ENCODE assay signal across 1 cellular context in genomic region chr10:69573056-69573806, GRCh38.
TF ChIP-seq lines count a peak whose summit lies in the region.

Gene NEUROG3, minus strand, starts transcription at chr10:69573422. Its CDS starts 379 bp downstream, at chr10:69573043.

TF ChIP-seq in HepG2, 621 proteins besides CTCF, POLR2A, EP300 and RAD21 (continued from another document):
- TF ChIP-seq ZNF687 (CRISPR knock-in tag; IDR thresholded peaks at IDR 0.05) (no peak), ZBTB39 (CRISPR knock-in tag; IDR thresholded peaks at IDR 0.05) (no peak), ZNF580 (CRISPR knock-in tag; IDR thresholded peaks at IDR 0.05; ENCODE audit: borderline replicate concordance, low read depth) (no peak), SIN3A (IDR thresholded peaks at IDR 0.05; ENCODE audit: borderline replicate concordance, low read depth, low read length) (no peak), SUZ12 (IDR thresholded peaks at IDR 0.05; ENCODE audit: low read depth, low read length) (no peak), ZNF362 (CRISPR knock-in tag; IDR thresholded peaks at IDR 0.05; ENCODE audit: borderline replicate concordance) (no peak), ELK4 (CRISPR knock-in tag; IDR thresholded peaks at IDR 0.05; ENCODE audit: borderline replicate concordance) (no peak), HDAC6 (IDR thresholded peaks at IDR 0.05; ENCODE audit: low read depth, low read length) (no peak), ZSCAN30 (CRISPR knock-in tag; IDR thresholded peaks at IDR 0.05) (no peak), TAF15 (IDR thresholded peaks at IDR 0.05; ENCODE audit: low read depth, low read length, poor library complexity, severe bottlenecking) (no peak), POGK (CRISPR knock-in tag; conservative IDR thresholded peaks at IDR 0.05) (no peak), HINFP (CRISPR knock-in tag; IDR thresholded peaks at IDR 0.05; ENCODE audit: low read depth) (no peak), ZBTB4 (CRISPR knock-in tag; IDR thresholded peaks at IDR 0.05; ENCODE audit: borderline replicate concordance) (no peak), ZKSCAN5 (CRISPR knock-in tag; IDR thresholded peaks at IDR 0.05) (no peak)
